22 cellular contexts compared by ENCODE assay signal in genomic region chr14:96178674-96179321, GRCh38. TPM values are rescaled to one million over a fixed set of nuclear protein-coding genes. Genes with fewer than 3 reads are reported as not detected.
DNase-seq lines count a peak whose midpoint lies in the region; TF ChIP-seq lines count a peak whose summit lies in the region.
"Had no signal": no experiment of that assay in that cellular context is flagged by ENCODE, and none has a peak within 500 bp of the region (broad histone marks: within the 10 kb centered on the region; RNA-seq: fewer than 3 reads in every experiment).

No MANE protein-coding gene starts in this region.

- H3K9me3 Mint-ChIP-seq in activated CD4-positive, alpha-beta memory T cell treated with anti-CD3 and anti-CD28 coated beads for 36 hours = no peaks in the 10 kb centered on the region
- no peaks in the 10 kb centered on the region for H3K9me3 Mint-ChIP-seq in activated CD4-positive, alpha-beta memory T cell treated with anti-CD3 and anti-CD28 coated beads, Interleukin-2, amount 10 ng/mL, durations not matched to agents 7 days and 5 days
- H3K9me3 Mint-ChIP-seq: activated CD8-positive, alpha-beta T cell treated with anti-CD3 and anti-CD28 coated beads for 36 hours; activated T-cell treated with anti-CD3 and anti-CD28 coated beads, Interleukin-2, amount 50 U/mL, for 72 hours; effector memory CD8-positive, alpha-beta T cell; naive thymus-derived CD8-positive, alpha-beta T cell; stimulated activated naive CD8-positive, alpha-beta T cell treated with anti-CD3 and anti-CD28 coated beads, Interleukin-15, Interleukin-2, amounts not matched to agents 100 ng/mL and 50 ng/mL, for 24 hours had no signal

- no peaks in the 10 kb centered on the region for H3K36me3 ChIP-seq in transverse colon
- H3K36me3 ChIP-seq: lower lobe of right lung, uterus had no signal

- peak; percentile 16 for DNase-seq in activated CD4-positive, alpha-beta memory T cell treated with anti-CD3 and anti-CD28 coated beads for 36 hours
- DNase-seq in activated CD4-positive, alpha-beta memory T cell treated with anti-CD3 and anti-CD28 coated beads, Interleukin-2, amount 10 ng/mL, durations not matched to agents 7 days and 5 days = no peak
- DNase-seq in RPMI7951 (ENCODE audit: low read depth) = peak; percentile 47
- no peak for DNase-seq in fibroblast of villous mesenchyme (ENCODE audit: low read depth)
- no peak for DNase-seq in transverse colon
- DNase-seq in kidney tubule cell (ENCODE audit: low spot score) = no peak
- no peak for DNase-seq in iPS-NIHi7 (ENCODE audit: extremely low spot score)
- no peak for DNase-seq in OCI-M2 (lab: John Stamatoyannopoulos, UW; ENCODE audit: unreplicated experiment)
- DNase-seq: caudate nucleus; COR-L47; effector memory CD8-positive, alpha-beta T cell; foreskin melanocyte; lower lobe of right lung; NCI-H2029; NCI-H69; PC-9 had no signal

- H3K36me3 Mint-ChIP-seq in activated CD4-positive, alpha-beta memory T cell treated with anti-CD3 and anti-CD28 coated beads for 36 hours = no peaks in the 10 kb centered on the region
- H3K36me3 Mint-ChIP-seq in activated CD4-positive, alpha-beta memory T cell treated with anti-CD3 and anti-CD28 coated beads, Interleukin-2, amount 10 ng/mL, durations not matched to agents 7 days and 5 days (ENCODE audit: low read depth) = no peaks in the 10 kb centered on the region
- H3K36me3 Mint-ChIP-seq: naive thymus-derived CD8-positive, alpha-beta T cell had no signal

- WGBS in transverse colon (ENCODE audit: low coverage in 1 of 2), 2 donors = 80% methylated on average over 7 of the region's 8 CpGs; no CpG with 5 or more reads in 1 of the 2 donors

- no peaks in the 10 kb centered on the region for H3K9me3 ChIP-seq in transverse colon
- H3K9me3 ChIP-seq: lower lobe of right lung, psoas muscle, uterus had no signal

- no peak overlapping the region for H3K27ac Mint-ChIP-seq in activated CD4-positive, alpha-beta memory T cell treated with anti-CD3 and anti-CD28 coated beads for 36 hours
- H3K27ac Mint-ChIP-seq in activated CD4-positive, alpha-beta memory T cell treated with anti-CD3 and anti-CD28 coated beads, Interleukin-2, amount 10 ng/mL, durations not matched to agents 7 days and 5 days = no peak overlapping the region
- H3K27ac Mint-ChIP-seq: activated CD8-positive, alpha-beta T cell treated with anti-CD3 and anti-CD28 coated beads for 36 hours; activated T-cell treated with anti-CD3 and anti-CD28 coated beads, Interleukin-2, amount 50 U/mL, for 72 hours; effector memory CD8-positive, alpha-beta T cell; stimulated activated naive CD8-positive, alpha-beta T cell treated with anti-CD3 and anti-CD28 coated beads, Interleukin-15, Interleukin-2, amounts not matched to agents 100 ng/mL and 50 ng/mL, for 24 hours had no signal

- H3K4me3 ChIP-seq in fibroblast of villous mesenchyme (ENCODE audit: low read depth, low read length) (no peak overlapping the region), transverse colon (no peak overlapping the region)
- H3K4me3 ChIP-seq: lower lobe of right lung, PC-9, psoas muscle, uterus had no signal

- CTCF ChIA-PET in activated CD4-positive, alpha-beta memory T cell treated with anti-CD3 and anti-CD28 coated beads for 36 hours (lab: Charles Lee) = interaction anchor here (0.8 kb wide), 1 partner anchor 96 kb away, joined by 3 read pairs; no protein-coding TSS in a partner anchor
- CTCF ChIA-PET in activated CD4-positive, alpha-beta memory T cell treated with anti-CD3 and anti-CD28 coated beads, Interleukin-2, amount 10 ng/mL, durations not matched to agents 7 days and 5 days (lab: Charles Lee) = no interaction called here

- peaks cover 6% of the 10 kb centered on the region for H3K4me1 Mint-ChIP-seq in activated CD4-positive, alpha-beta memory T cell treated with anti-CD3 and anti-CD28 coated beads for 36 hours (ENCODE audit: low read depth)
- no peaks in the 10 kb centered on the region for H3K4me1 Mint-ChIP-seq in activated CD4-positive, alpha-beta memory T cell treated with anti-CD3 and anti-CD28 coated beads, Interleukin-2, amount 10 ng/mL, durations not matched to agents 7 days and 5 days

- POLR2A ChIA-PET in activated CD4-positive, alpha-beta memory T cell treated with anti-CD3 and anti-CD28 coated beads for 36 hours (lab: Charles Lee) = no interaction called here
- POLR2A ChIA-PET in activated CD4-positive, alpha-beta memory T cell treated with anti-CD3 and anti-CD28 coated beads, Interleukin-2, amount 10 ng/mL, durations not matched to agents 7 days and 5 days (lab: Charles Lee) = no interaction called here

- H3K4me1 ChIP-seq in transverse colon = peaks cover 0 to 17% (median 13%) of the 10 kb centered on the region in 4 donors
- H3K4me1 ChIP-seq: lower lobe of right lung, psoas muscle had no signal

- intact Hi-C loops in activated CD4-positive, alpha-beta memory T cell treated with anti-CD3 and anti-CD28 coated beads for 36 hours (cut with micrococcal nuclease) = no loop called here
- intact Hi-C loops in transverse colon (cut with DNase I; ENCODE audit: low total_unique reads) = no loop called here

- TF ChIP-seq CTCF in fibroblast of villous mesenchyme (IDR thresholded peaks at IDR 0.05; ENCODE audit: insufficient read depth, low read depth, low read length) = peak; percentile 19
- no peak for TF ChIP-seq CTCF in transverse colon (IDR thresholded peaks at IDR 0.05)

- no peaks in the 10 kb centered on the region for H3K27me3 ChIP-seq in transverse colon
- H3K27me3 ChIP-seq: uterus had no signal

- no peak overlapping the region for H3K4me3 Mint-ChIP-seq in activated CD4-positive, alpha-beta memory T cell treated with anti-CD3 and anti-CD28 coated beads for 36 hours
- H3K4me3 Mint-ChIP-seq in activated CD4-positive, alpha-beta memory T cell treated with anti-CD3 and anti-CD28 coated beads, Interleukin-2, amount 10 ng/mL, durations not matched to agents 7 days and 5 days = no peak overlapping the region
- H3K4me3 Mint-ChIP-seq: activated CD8-positive, alpha-beta T cell treated with anti-CD3 and anti-CD28 coated beads for 36 hours; activated T-cell treated with anti-CD3 and anti-CD28 coated beads, Interleukin-2, amount 50 U/mL, for 72 hours; effector memory CD8-positive, alpha-beta T cell; naive thymus-derived CD8-positive, alpha-beta T cell; stimulated activated naive CD8-positive, alpha-beta T cell treated with anti-CD3 and anti-CD28 coated beads, Interleukin-15, Interleukin-2, amounts not matched to agents 100 ng/mL and 50 ng/mL, for 24 hours had no signal

- TF ChIP-seq POLR2A in transverse colon (IDR thresholded peaks at IDR 0.05) = no peak

- in situ Hi-C loops in transverse colon (cut with MboI; ENCODE audit: low pct_ligation_motif_present in 1 of 4, low pct_unique_long_range_greater_than_20kb in 1 of 4, low sequenced_read_pairs in 3 of 4) = no loop called here

- TF ChIP-seq EP300 in transverse colon (IDR thresholded peaks at IDR 0.05; ENCODE audit: low read depth) = no peak

- H3K27ac ChIP-seq in transverse colon = peak overlapping the region; percentile 2 to 62 (median 52)
- H3K27ac ChIP-seq: lower lobe of right lung, PC-9, psoas muscle had no signal

- H3K27me3 Mint-ChIP-seq in activated CD4-positive, alpha-beta memory T cell treated with anti-CD3 and anti-CD28 coated beads for 36 hours = peaks cover 3% of the 10 kb centered on the region
- no peaks in the 10 kb centered on the region for H3K27me3 Mint-ChIP-seq in activated CD4-positive, alpha-beta memory T cell treated with anti-CD3 and anti-CD28 coated beads, Interleukin-2, amount 10 ng/mL, durations not matched to agents 7 days and 5 days

RNA-seq across cellular contexts. Expression of gene BDKRB2, which starts 25.8 kb away (rescaled TPM):
- under 1 TPM in 1 of 2 experiments, not detected in 1; 0.12 TPM for total RNA-seq in activated CD4-positive, alpha-beta memory T cell treated with anti-CD3 and anti-CD28 coated beads for 36 hours
- total RNA-seq in activated CD4-positive, alpha-beta memory T cell treated with anti-CD3 and anti-CD28 coated beads, Interleukin-2, amount 10 ng/mL, durations not matched to agents 7 days and 5 days = not detected
- total RNA-seq in RPMI7951 (2014; rRNA removed; shearing (Covaris generic)) = 13.1 and 15.9 TPM in 2 replicates
- total RNA-seq in fibroblast of villous mesenchyme = 51.5 and 105 TPM in 2 replicates
- total RNA-seq in transverse colon = 10 to 100 TPM in 3 of 4 donors, 1 to 10 TPM in 1; 2.6 to 19.8 (median 17.4) TPM
- total RNA-seq: activated CD8-positive, alpha-beta T cell treated with anti-CD3 and anti-CD28 coated beads for 36 hours; activated T-cell treated with anti-CD3 and anti-CD28 coated beads, Interleukin-2, amount 50 U/mL, for 72 hours; naive thymus-derived CD8-positive, alpha-beta T cell had no signal

Comparison
In these comparisons a context has a peak if more than half of its experiments do, and no peak if none do; other contexts are left out.
1. DNase-seq: peak in activated CD4-positive, alpha-beta memory T cell treated with anti-CD3 and anti-CD28 coated beads for 36 hours (single experiment) and RPMI7951 (single experiment); none in activated CD4-positive, alpha-beta memory T cell treated with anti-CD3 and anti-CD28 coated beads, Interleukin-2, amount 10 ng/mL, durations not matched to agents 7 days and 5 days (single experiment), fibroblast of villous mesenchyme (single experiment), transverse colon (single experiment), kidney tubule cell (single experiment), iPS-NIHi7 (single experiment) and OCI-M2 (single experiment).